ENCODE assay signal across 2 cellular contexts in the genomic region with DNA sequence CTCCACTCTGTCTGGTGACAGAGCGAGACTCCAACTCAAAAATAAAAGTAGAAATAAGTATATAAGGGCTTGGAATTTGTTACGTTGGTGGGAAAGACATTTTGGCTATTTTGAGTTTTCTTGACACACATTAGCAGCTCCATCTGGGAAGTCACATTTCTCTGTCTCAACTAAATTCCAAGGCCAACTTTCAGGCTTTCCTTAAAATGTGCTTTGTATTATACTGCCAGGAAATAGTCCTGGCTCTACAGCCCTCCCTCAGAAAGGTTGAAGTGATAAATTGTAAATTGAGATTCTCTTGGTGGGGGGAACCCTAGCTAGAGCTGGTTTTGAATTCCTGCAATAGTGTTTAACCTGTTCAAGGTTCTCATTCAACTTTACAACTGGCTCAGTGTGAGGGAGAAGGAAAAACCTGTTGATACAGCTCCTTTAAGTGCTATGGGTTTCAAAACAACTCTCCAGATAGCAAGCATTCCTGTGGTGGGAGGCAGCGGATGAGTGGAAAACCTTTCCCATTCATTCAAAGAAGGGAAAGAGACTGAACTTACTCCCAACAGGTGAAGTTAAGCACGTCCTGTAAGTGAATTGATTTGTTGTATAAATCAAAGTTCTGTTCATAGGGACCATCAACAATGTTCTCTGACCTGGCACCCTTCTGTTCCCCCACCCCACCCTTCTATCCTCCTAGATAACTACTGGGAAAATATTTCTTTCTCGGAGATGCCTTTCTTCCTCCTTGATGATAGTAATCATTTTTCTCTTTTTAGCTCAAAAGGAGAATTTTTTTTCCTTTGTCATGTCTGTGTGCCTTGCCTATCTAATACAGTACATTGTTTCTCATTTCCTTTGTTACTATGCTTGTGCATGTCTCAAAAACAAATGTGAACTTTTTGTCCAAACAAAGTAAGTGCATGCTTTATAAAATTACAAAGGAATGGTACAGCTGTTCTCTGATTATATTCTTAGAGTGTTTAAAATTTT.
TF ChIP-seq lines count a peak whose summit lies in the region.

No MANE protein-coding gene starts in this region.

TF ChIP-seq in IMR-90, 13 proteins besides CTCF, POLR2A, EP300 and RAD21:
- peak; percentile 98 for TF ChIP-seq MAZ (IDR thresholded peaks at IDR 0.05; ENCODE audit: borderline replicate concordance, low read depth, low read length)
- no peak for TF ChIP-seq MXI1 (IDR thresholded peaks at IDR 0.05; ENCODE audit: borderline replicate concordance, low read depth, low read length)
- TF ChIP-seq CEBPB (IDR thresholded peaks at IDR 0.05; ENCODE audit: low read depth, low read length): peak; percentile 62
- no peak for TF ChIP-seq NFE2L2 (IDR thresholded peaks at IDR 0.05; ENCODE audit: low read depth, low read length)

TF ChIP-seq in H1, 55 proteins besides CTCF, POLR2A, EP300 and RAD21 (continues in another document):
- TF ChIP-seq SUZ12 (IDR thresholded peaks at IDR 0.05; ENCODE audit: low read length) (no peak), BACH1 (IDR thresholded peaks at IDR 0.05; ENCODE audit: low read length) (no peak), CHD1 (IDR thresholded peaks at IDR 0.05; ENCODE audit: low read depth, low read length) (no peak), RBBP5 (IDR thresholded peaks at IDR 0.05; ENCODE audit: borderline replicate concordance, low read depth, low read length) (peak; percentile 78; the same call in 1 of the 2 replicates), TEAD4 (IDR thresholded peaks at IDR 0.05; ENCODE audit: low read depth, low read length) (peak; percentile 98), TBP (IDR thresholded peaks at IDR 0.05; ENCODE audit: low read depth, low read length) (peak; percentile 73), RNF2 (IDR thresholded peaks at IDR 0.05; ENCODE audit: borderline replicate concordance, low read depth, low read length, missing control alignments, poor library complexity, severe bottlenecking) (no peak), EZH2 (IDR thresholded peaks at IDR 0.05; ENCODE audit: low read depth, low read length, severe bottlenecking) (no peak), KDM4A (IDR thresholded peaks at IDR 0.05; ENCODE audit: low read depth, low read length, severe bottlenecking) (no peak), JUND (IDR thresholded peaks at IDR 0.05; ENCODE audit: low read length) (no peak), KDM5A (IDR thresholded peaks at IDR 0.05; ENCODE audit: low read length) (no peak), ASH2L (IDR thresholded peaks at IDR 0.05; ENCODE audit: low read length) (peak; percentile 89), USF2 (IDR thresholded peaks at IDR 0.05; ENCODE audit: low read length) (no peak), RFX5 (IDR thresholded peaks at IDR 0.05; ENCODE audit: borderline replicate concordance, low read depth, low read length) (no peak), SP4 (IDR thresholded peaks at IDR 0.05; ENCODE audit: low read length) (no peak), SIRT6 (IDR thresholded peaks at IDR 0.05; ENCODE audit: low read length) (no peak), E2F6 (IDR thresholded peaks at IDR 0.05) (no peak), CHD7 (IDR thresholded peaks at IDR 0.05; ENCODE audit: insufficient replicate concordance, low read length) (peak; percentile 92), GTF2F1 (IDR thresholded peaks at IDR 0.05; ENCODE audit: borderline replicate concordance, low read depth, low read length) (no peak), SP2 (IDR thresholded peaks at IDR 0.05; ENCODE audit: low read length) (no peak), ZNF274 (IDR thresholded peaks at IDR 0.05; ENCODE audit: borderline replicate concordance, extremely low read depth, low read length) (no peak), FOSL1 (IDR thresholded peaks at IDR 0.05; ENCODE audit: insufficient read depth, low read depth, low read length) (no peak), SAP30 (IDR thresholded peaks at IDR 0.05; ENCODE audit: insufficient read depth, insufficient replicate concordance, low read length) (no peak), SRF (IDR thresholded peaks at IDR 0.05; ENCODE audit: low read depth, low read length) (no peak), SIX5 (IDR thresholded peaks at IDR 0.05; ENCODE audit: low read depth, low read length) (no peak), YY1 (IDR thresholded peaks at IDR 0.05; ENCODE audit: low read depth, low read length) (no peak), CBX8 (IDR thresholded peaks at IDR 0.05; ENCODE audit: borderline replicate concordance, low read depth, low read length) (no peak), CREB1 (IDR thresholded peaks at IDR 0.05) (no peak), TCF12 (IDR thresholded peaks at IDR 0.05; ENCODE audit: low read depth, low read length) (no peak), CHD2 (IDR thresholded peaks at IDR 0.05; ENCODE audit: low read length) (no peak), EGR1 (IDR thresholded peaks at IDR 0.05; ENCODE audit: borderline replicate concordance, low read depth, low read length) (0 out of 2 replicates have a peak, but pooled peaks have one; percentile 3), TAF7 (optimal IDR thresholded peaks at IDR 0.05; ENCODE audit: borderline replicate concordance, low read depth, low read length) (no peak), POLR2AphosphoS5 (IDR thresholded peaks at IDR 0.05; ENCODE audit: low read depth, low read length) (peak; percentile 53; the same call in 1 of the 2 replicates), BCL11A (IDR thresholded peaks at IDR 0.05; ENCODE audit: low read depth in 2 of 2, low read length in 2 of 2) (peak in 1 of 2 experiments; percentile 80), PHF8 (conservative IDR thresholded peaks at IDR 0.05; ENCODE audit: low read depth, low read length) (no peak), MAFK (IDR thresholded peaks at IDR 0.05; ENCODE audit: low read depth, low read length) (no peak), HDAC6 (IDR thresholded peaks at IDR 0.05; ENCODE audit: low read depth, low read length) (no peak), NRF1 (IDR thresholded peaks at IDR 0.05; ENCODE audit: low read depth, low read length) (no peak), TAF1 (IDR thresholded peaks at IDR 0.05; ENCODE audit: low read depth, low read length) (peak; percentile 72), CEBPB (IDR thresholded peaks at IDR 0.05; ENCODE audit: low read depth, low read length) (peak; percentile 53; the same call in 1 of the 2 replicates), SIN3A (conservative IDR thresholded peaks at IDR 0.05 in 1 of 2, IDR thresholded peaks at IDR 0.05 in 1 of 2; ENCODE audit: low read depth in 1 of 2, low read length in 2 of 2) (0 out of 4 replicates have a peak, but pooled peaks of 1 of the 2 experiments have one; percentile 48), HDAC2 (IDR thresholded peaks at IDR 0.05; ENCODE audit: borderline replicate concordance in 1 of 2, low read depth in 2 of 2, low read length in 2 of 2) (peak in 1 of 2 experiments; percentile 88; a peak in 1 of 4 replicates), BRCA1 (IDR thresholded peaks at IDR 0.05; ENCODE audit: low read depth, low read length) (no peak), CTBP2 (IDR thresholded peaks at IDR 0.05; ENCODE audit: borderline replicate concordance, insufficient read depth, insufficient read length, low read length) (no peak), KDM1A (IDR thresholded peaks at IDR 0.05; ENCODE audit: borderline replicate concordance, low read length) (no peak), JUN (IDR thresholded peaks at IDR 0.05; ENCODE audit: low read depth, low read length) (no peak), NANOG (IDR thresholded peaks at IDR 0.05; ENCODE audit: insufficient read depth, low read depth, low read length, poor library complexity, severe bottlenecking) (peak; percentile 23)
- TF ChIP-seq, protein P1, sequence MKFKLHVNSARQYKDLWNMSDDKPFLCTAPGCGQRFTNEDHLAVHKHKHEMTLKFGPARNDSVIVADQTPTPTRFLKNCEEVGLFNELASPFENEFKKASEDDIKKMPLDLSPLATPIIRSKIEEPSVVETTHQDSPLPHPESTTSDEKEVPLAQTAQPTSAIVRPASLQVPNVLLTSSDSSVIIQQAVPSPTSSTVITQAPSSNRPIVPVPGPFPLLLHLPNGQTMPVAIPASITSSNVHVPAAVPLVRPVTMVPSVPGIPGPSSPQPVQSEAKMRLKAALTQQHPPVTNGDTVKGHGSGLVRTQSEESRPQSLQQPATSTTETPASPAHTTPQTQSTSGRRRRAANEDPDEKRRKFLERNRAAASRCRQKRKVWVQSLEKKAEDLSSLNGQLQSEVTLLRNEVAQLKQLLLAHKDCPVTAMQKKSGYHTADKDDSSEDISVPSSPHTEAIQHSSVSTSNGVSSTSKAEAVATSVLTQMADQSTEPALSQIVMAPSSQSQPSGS (IDR thresholded peaks at IDR 0.05; ENCODE audit: low read length): no peak
- TF ChIP-seq, protein P2, sequence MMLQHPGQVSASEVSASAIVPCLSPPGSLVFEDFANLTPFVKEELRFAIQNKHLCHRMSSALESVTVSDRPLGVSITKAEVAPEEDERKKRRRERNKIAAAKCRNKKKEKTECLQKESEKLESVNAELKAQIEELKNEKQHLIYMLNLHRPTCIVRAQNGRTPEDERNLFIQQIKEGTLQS (IDR thresholded peaks at IDR 0.05; ENCODE audit: insufficient read depth, low read depth, low read length): no peak
- TF ChIP-seq, protein P3, sequence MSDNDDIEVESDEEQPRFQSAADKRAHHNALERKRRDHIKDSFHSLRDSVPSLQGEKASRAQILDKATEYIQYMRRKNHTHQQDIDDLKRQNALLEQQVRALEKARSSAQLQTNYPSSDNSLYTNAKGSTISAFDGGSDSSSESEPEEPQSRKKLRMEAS (IDR thresholded peaks at IDR 0.05): no peak
